ENCODE assay signal across 1 cellular context in genomic region chr19:4327252-4327876, GRCh38.
TF ChIP-seq lines count a peak whose summit lies in the region.

No MANE protein-coding gene starts in this region.

TF ChIP-seq in K562, 482 proteins besides CTCF, POLR2A, EP300 and RAD21 (continued from another document and continues in another):
- TF ChIP-seq ASH1L (IDR thresholded peaks at IDR 0.05; ENCODE audit: borderline replicate concordance, low read depth, partially characterized antibody) (no peak), BRCA1 (IDR thresholded peaks at IDR 0.05) (no peak), BRCA1 (CRISPR knock-in tag; IDR thresholded peaks at IDR 0.05) (no peak), RNF2 (IDR thresholded peaks at IDR 0.05) (no peak), MAFF (IDR thresholded peaks at IDR 0.05; ENCODE audit: low read length) (no peak), CC2D1A (IDR thresholded peaks at IDR 0.05) (peak; percentile 8; the same call in 1 of the 2 replicates), FOXA1 (IDR thresholded peaks at IDR 0.05; ENCODE audit: borderline replicate concordance) (no peak), CREBBP (IDR thresholded peaks at IDR 0.05; ENCODE audit: low read depth, low read length) (no peak), NONO (IDR thresholded peaks at IDR 0.05; ENCODE audit: low read depth in 2 of 2, low read length in 1 of 2) (no peak), ZNF324 (CRISPR knock-in tag; IDR thresholded peaks at IDR 0.05) (no peak), NCOA2 (IDR thresholded peaks at IDR 0.05; ENCODE audit: partially characterized antibody in 2 of 2) (no peak), ZSCAN32 (CRISPR knock-in tag; IDR thresholded peaks at IDR 0.05) (no peak), MEIS2 (IDR thresholded peaks at IDR 0.05; ENCODE audit: partially characterized antibody) (no peak), PTTG1 (tag; IDR thresholded peaks at IDR 0.05; ENCODE audit: low read depth) (no peak), ZFP91 (CRISPR knock-in tag; IDR thresholded peaks at IDR 0.05) (no peak), FOXA3 (CRISPR knock-in tag; conservative IDR thresholded peaks at IDR 0.05 in 1 of 2, IDR thresholded peaks at IDR 0.05 in 1 of 2) (peak in 1 of 2 experiments; percentile 45; a peak in 1 of 4 replicates), ZNF507 (tag; conservative IDR thresholded peaks at IDR 0.05) (no peak), RBFOX2 (IDR thresholded peaks at IDR 0.05; ENCODE audit: low read depth, low read length) (peak; percentile 86), ZBTB17 (CRISPR knock-in tag; IDR thresholded peaks at IDR 0.05) (0 out of 2 replicates have a peak, but pooled peaks have one; percentile 22), MCM5 (IDR thresholded peaks at IDR 0.05; ENCODE audit: low read depth) (no peak), FOXP1 (CRISPR knock-in tag; IDR thresholded peaks at IDR 0.05) (peak; percentile 75), IRF2 (CRISPR knock-in tag; IDR thresholded peaks at IDR 0.05) (no peak), XRCC4 (IDR thresholded peaks at IDR 0.05; ENCODE audit: extremely low read depth, insufficient read depth, insufficient read length) (no peak), HNRNPH1 (optimal IDR thresholded peaks at IDR 0.05; ENCODE audit: low read depth, low read length) (no peak), THRAP3 (IDR thresholded peaks at IDR 0.05; ENCODE audit: borderline replicate concordance) (no peak), MXI1 (IDR thresholded peaks at IDR 0.05; ENCODE audit: low read depth, low read length) (peak; percentile 86), ZNF436 (CRISPR knock-in tag; IDR thresholded peaks at IDR 0.05) (no peak), TEAD1 (CRISPR knock-in tag; IDR thresholded peaks at IDR 0.05) (no peak), ZNF408 (CRISPR knock-in tag; IDR thresholded peaks at IDR 0.05; ENCODE audit: low read depth) (no peak), ZNF175 (CRISPR knock-in tag; IDR thresholded peaks at IDR 0.05; ENCODE audit: low read depth) (no peak), HDAC1 (IDR thresholded peaks at IDR 0.05) (peak in 1 of 2 experiments; percentile 90; a peak in 2 of 4 replicates), ZNF124 (CRISPR knock-in tag; IDR thresholded peaks at IDR 0.05) (no peak), PCBP1 (IDR thresholded peaks at IDR 0.05; ENCODE audit: low read depth, low read length, poor library complexity, severe bottlenecking) (no peak), MYC (IDR thresholded peaks at IDR 0.05; ENCODE audit: low read depth, low read length) (peak; percentile 87), MYC (CRISPR knock-in tag; IDR thresholded peaks at IDR 0.05; ENCODE audit: borderline replicate concordance, low read depth) (no peak; the same call in 1 of the 2 replicates), ZNF644 (tag; IDR thresholded peaks at IDR 0.05; ENCODE audit: low read depth) (no peak), NFATC3 (IDR thresholded peaks at IDR 0.05) (no peak), TSC22D4 (tag; IDR thresholded peaks at IDR 0.05) (no peak), SOX6 (IDR thresholded peaks at IDR 0.05) (no peak), SUPT5H (IDR thresholded peaks at IDR 0.05) (peak; percentile 56), ZBTB49 (CRISPR knock-in tag; IDR thresholded peaks at IDR 0.05; ENCODE audit: borderline replicate concordance) (no peak), HDAC8 (tag; IDR thresholded peaks at IDR 0.05) (0 out of 2 replicates have a peak, but pooled peaks have one; percentile 47), MXD1 (CRISPR knock-in tag; IDR thresholded peaks at IDR 0.05; ENCODE audit: borderline replicate concordance, poor library complexity, severe bottlenecking) (peak; percentile 44), STAT5B (CRISPR knock-in tag; IDR thresholded peaks at IDR 0.05) (no peak), ZNF165 (CRISPR knock-in tag; IDR thresholded peaks at IDR 0.05; ENCODE audit: borderline replicate concordance) (no peak), EWSR1 (IDR thresholded peaks at IDR 0.05; ENCODE audit: borderline replicate concordance, low read depth, partially characterized antibody) (no peak), ZNF12 (CRISPR knock-in tag; IDR thresholded peaks at IDR 0.05) (no peak)
- TF ChIP-seq, protein P1, sequence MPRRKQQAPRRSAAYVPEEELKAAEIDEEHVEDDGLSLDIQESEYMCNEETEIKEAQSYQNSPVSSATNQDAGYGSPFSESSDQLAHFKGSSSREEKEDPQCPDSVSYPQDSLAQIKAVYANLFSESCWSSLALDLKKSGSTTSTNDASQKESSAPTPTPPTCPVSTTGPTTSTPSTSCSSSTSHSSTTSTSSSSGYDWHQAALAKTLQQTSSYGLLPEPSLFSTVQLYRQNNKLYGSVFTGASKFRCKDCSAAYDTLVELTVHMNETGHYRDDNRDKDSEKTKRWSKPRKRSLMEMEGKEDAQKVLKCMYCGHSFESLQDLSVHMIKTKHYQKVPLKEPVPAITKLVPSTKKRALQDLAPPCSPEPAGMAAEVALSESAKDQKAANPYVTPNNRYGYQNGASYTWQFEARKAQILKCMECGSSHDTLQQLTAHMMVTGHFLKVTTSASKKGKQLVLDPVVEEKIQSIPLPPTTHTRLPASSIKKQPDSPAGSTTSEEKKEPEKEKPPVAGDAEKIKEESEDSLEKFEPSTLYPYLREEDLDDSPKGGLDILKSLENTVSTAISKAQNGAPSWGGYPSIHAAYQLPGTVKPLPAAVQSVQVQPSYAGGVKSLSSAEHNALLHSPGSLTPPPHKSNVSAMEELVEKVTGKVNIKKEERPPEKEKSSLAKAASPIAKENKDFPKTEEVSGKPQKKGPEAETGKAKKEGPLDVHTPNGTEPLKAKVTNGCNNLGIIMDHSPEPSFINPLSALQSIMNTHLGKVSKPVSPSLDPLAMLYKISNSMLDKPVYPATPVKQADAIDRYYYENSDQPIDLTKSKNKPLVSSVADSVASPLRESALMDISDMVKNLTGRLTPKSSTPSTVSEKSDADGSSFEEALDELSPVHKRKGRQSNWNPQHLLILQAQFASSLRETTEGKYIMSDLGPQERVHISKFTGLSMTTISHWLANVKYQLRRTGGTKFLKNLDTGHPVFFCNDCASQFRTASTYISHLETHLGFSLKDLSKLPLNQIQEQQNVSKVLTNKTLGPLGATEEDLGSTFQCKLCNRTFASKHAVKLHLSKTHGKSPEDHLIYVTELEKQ (CRISPR knock-in tag; IDR thresholded peaks at IDR 0.05) = no peak
- TF ChIP-seq, protein P2, sequence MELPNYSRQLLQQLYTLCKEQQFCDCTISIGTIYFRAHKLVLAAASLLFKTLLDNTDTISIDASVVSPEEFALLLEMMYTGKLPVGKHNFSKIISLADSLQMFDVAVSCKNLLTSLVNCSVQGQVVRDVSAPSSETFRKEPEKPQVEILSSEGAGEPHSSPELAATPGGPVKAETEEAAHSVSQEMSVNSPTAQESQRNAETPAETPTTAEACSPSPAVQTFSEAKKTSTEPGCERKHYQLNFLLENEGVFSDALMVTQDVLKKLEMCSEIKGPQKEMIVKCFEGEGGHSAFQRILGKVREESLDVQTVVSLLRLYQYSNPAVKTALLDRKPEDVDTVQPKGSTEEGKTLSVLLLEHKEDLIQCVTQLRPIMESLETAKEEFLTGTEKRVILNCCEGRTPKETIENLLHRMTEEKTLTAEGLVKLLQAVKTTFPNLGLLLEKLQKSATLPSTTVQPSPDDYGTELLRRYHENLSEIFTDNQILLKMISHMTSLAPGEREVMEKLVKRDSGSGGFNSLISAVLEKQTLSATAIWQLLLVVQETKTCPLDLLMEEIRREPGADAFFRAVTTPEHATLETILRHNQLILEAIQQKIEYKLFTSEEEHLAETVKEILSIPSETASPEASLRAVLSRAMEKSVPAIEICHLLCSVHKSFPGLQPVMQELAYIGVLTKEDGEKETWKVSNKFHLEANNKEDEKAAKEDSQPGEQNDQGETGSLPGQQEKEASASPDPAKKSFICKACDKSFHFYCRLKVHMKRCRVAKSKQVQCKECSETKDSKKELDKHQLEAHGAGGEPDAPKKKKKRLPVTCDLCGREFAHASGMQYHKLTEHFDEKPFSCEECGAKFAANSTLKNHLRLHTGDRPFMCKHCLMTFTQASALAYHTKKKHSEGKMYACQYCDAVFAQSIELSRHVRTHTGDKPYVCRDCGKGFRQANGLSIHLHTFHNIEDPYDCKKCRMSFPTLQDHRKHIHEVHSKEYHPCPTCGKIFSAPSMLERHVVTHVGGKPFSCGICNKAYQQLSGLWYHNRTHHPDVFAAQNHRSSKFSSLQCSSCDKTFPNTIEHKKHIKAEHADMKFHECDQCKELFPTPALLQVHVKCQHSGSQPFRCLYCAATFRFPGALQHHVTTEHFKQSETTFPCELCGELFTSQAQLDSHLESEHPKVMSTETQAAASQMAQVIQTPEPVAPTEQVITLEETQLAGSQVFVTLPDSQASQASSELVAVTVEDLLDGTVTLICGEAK (IDR thresholded peaks at IDR 0.05) = no peak
- TF ChIP-seq, protein P2 (CRISPR knock-in tag; IDR thresholded peaks at IDR 0.05) = no peak
- TF ChIP-seq, protein P3, sequence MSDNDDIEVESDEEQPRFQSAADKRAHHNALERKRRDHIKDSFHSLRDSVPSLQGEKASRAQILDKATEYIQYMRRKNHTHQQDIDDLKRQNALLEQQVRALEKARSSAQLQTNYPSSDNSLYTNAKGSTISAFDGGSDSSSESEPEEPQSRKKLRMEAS (CRISPR knock-in tag; IDR thresholded peaks at IDR 0.05) = peak; percentile 98
